In genomic region chr9:97038909-97039781, GRCh38 we compare ENCODE assay signal across 8 cellular contexts. TPM values are rescaled to one million over a fixed set of nuclear protein-coding genes. Genes with fewer than 3 reads are reported as not detected.
DNase-seq lines count a peak whose midpoint lies in the region; ATAC-seq and TF ChIP-seq lines count a peak whose summit lies in the region.

Gene CTSV, minus strand, starts transcription at chr9:97039142. Its CDS starts 1,099 bp downstream, at chr9:97038043.

- H3K9me3 ChIP-seq in HUES48 (ENCODE audit: control insufficient read depth, insufficient read depth, low read length) (no peaks in the 10 kb centered on the region), OCI-LY3 (ENCODE audit: insufficient read depth, low read length) (peaks cover 4% of the 10 kb centered on the region; the same call in 1 of the 2 replicates), esophagus muscularis mucosa (peaks cover 0 to 4% (median 0%) of the 10 kb centered on the region in 4 donors)

- TF ChIP-seq CTCF in OCI-LY3 (IDR thresholded peaks at IDR 0.05; ENCODE audit: low read depth, low read length) (no peak), esophagus muscularis mucosa (IDR thresholded peaks at IDR 0.05) (no peak)

- intact Hi-C loops in esophagus muscularis mucosa (cut with DNase I) = loop anchor here (10.0 kb wide), 1 partner anchor 184 kb away; the partner anchor contains the start of gene ZNF782

- H3K27me3 ChIP-seq in HUES48 (ENCODE audit: control insufficient read depth, insufficient read depth, low read length) (peaks cover 13% of the 10 kb centered on the region), OCI-LY3 (ENCODE audit: low read depth, low read length) (peaks cover 8% of the 10 kb centered on the region; the same call in 1 of the 2 replicates), esophagus muscularis mucosa (peaks cover 0 to 54% (median 3%) of the 10 kb centered on the region in 4 donors)

- H3K4me2 ChIP-seq in OCI-LY3 (ENCODE audit: low read length) = peak within 1 kb of the TSS; percentile 88

- H3K79me2 ChIP-seq in OCI-LY3 (ENCODE audit: low read length) = no peaks in the 10 kb centered on the region

- WGBS in esophagus muscularis mucosa = 3% methylated on average over 28 of the region's 60 CpGs

- peak within 1 kb of the TSS; percentile 98 for H2AFZ ChIP-seq in OCI-LY3 (ENCODE audit: low read depth, low read length)

- peak within 1 kb of the TSS; percentile 69 for H3K4me3 ChIP-seq in HUES48 (ENCODE audit: low read depth, low read length)
- H3K4me3 ChIP-seq in OCI-LY3 (ENCODE audit: low read length) = peak within 1 kb of the TSS; percentile 82
- H3K4me3 ChIP-seq in esophagus muscularis mucosa = peak within 1 kb of the TSS; percentile 58 to 61 (median 60)

- TF ChIP-seq POLR2A in esophagus muscularis mucosa (IDR thresholded peaks at IDR 0.05; ENCODE audit: low read depth) = no peak

- DNase-seq in COLO668 (lab: John Stamatoyannopoulos, UW; ENCODE audit: unreplicated experiment) (peak; percentile 93), esophagus muscularis mucosa (ENCODE audit: extremely low spot score) (peak; percentile 93), myocyte (ENCODE audit: low read depth) (peak; percentile 82)
- peak; percentile 81 for DNase-seq in activated T-cell treated with anti-CD3 and anti-CD28 coated beads, Interleukin-2, amount 50 U/mL, for 1 hour
- DNase-seq in stimulated activated CD8-positive, alpha-beta memory T cell treated with anti-CD3 and anti-CD28 coated beads, Interleukin-7, amount 100 ng/mL, for 24 hours (ENCODE audit: low read depth) = peak; percentile 43

- H3K36me3 ChIP-seq in HUES48 (ENCODE audit: control insufficient read depth, insufficient read depth, low read length) (peaks cover 37% of the 10 kb centered on the region), OCI-LY3 (replicated peaks; ENCODE audit: low read depth, low read length) (no peaks in the 10 kb centered on the region), esophagus muscularis mucosa (no peaks in the 10 kb centered on the region)

- ATAC-seq in GM21423 (IDR thresholded peaks at IDR 0.05; ENCODE audit: unreplicated experiment) = peak; percentile 99

- TF ChIP-seq EP300 in esophagus muscularis mucosa (IDR thresholded peaks at IDR 0.05) = no peak

- H3K4me1 ChIP-seq in HUES48 (ENCODE audit: control insufficient read depth, insufficient read depth, low read length) (peaks cover 9% of the 10 kb centered on the region; the same call in 1 of the 2 replicates), OCI-LY3 (ENCODE audit: low read length) (peaks cover 17% of the 10 kb centered on the region), esophagus muscularis mucosa (peaks cover 7 to 15% (median 15%) of the 10 kb centered on the region in 4 donors)

- H4K20me1 ChIP-seq in OCI-LY3 (ENCODE audit: insufficient read depth, low read length) = no peaks in the 10 kb centered on the region

- H3K9ac ChIP-seq in HUES48 (ENCODE audit: low read depth, low read length) (peak within 1 kb of the TSS; percentile 51), OCI-LY3 (ENCODE audit: low read length) (peak within 1 kb of the TSS; percentile 64)

- peak within 1 kb of the TSS; percentile 87 for H3K27ac ChIP-seq in HUES48 (ENCODE audit: low read depth, low read length)
- H3K27ac ChIP-seq in OCI-LY3 (ENCODE audit: low read length) = no peak within 1 kb of the TSS
- peak within 1 kb of the TSS in 3 of 4 donors; percentile 24 to 42 (median 40) for H3K27ac ChIP-seq in esophagus muscularis mucosa (replicated peaks in 1 of 4)

RNA-seq across cellular contexts. Expression of gene CTSV, which starts in this region (rescaled TPM):
- total RNA-seq in esophagus muscularis mucosa (not detected), myocyte (0.36 and 0.83 TPM in 2 replicates)
- 1.1 TPM for polyA plus RNA-seq in myocyte (2012)

Comparison
In these comparisons a context has a peak if more than half of its experiments do, and no peak if none do; other contexts are left out.
1. Peak in DNase-seq, H3K4me3 ChIP-seq and H3K27ac ChIP-seq in esophagus muscularis mucosa; RNA of the gene not detected or under 1 TPM.
2. DNase-seq: peak in every context shown above with its lines; median percentile 93 in COLO668; 93 in esophagus muscularis mucosa; 82 in myocyte; 81 in activated T-cell treated with anti-CD3 and anti-CD28 coated beads, Interleukin-2, amount 50 U/mL, for 1 hour; 43 in stimulated activated CD8-positive, alpha-beta memory T cell treated with anti-CD3 and anti-CD28 coated beads, Interleukin-7, amount 100 ng/mL, for 24 hours.